In the genomic region with DNA sequence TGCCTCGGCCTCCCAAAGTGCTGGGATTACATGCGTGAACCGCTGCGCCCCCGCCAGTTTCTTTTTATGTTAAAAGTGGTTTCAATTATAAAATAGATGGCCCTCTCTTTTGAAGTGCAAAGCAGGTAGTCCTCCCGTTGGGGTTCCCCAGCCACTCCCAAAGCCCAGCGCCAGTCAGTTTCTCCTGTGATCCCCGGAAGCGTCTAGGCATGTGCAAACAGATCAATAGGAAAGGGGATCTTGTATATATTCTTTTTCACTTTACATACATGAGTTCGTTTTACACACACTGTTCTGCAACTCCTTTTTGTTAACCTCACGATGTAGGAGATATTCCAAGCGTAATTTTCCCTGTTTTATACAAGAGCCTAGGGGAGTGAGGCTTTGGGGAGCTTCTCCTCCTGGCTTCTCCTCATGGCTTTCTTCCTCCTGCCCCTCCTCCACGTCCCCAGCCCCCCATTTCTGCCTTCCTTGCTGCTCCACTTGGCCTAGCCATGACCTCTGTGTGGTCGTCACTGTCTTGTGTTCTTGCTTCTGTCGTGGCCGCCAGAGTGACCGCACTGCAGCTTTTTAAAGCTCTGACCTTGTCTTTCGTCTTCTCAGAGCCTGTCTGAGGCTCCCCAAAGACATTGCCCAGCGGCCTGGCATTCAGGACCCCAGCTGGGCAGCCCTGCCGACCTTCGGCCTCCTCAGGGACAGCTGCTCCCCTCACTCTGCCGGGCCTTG, we compare ENCODE assay signal across 12 cellular contexts. TPM values are rescaled to one million over a fixed set of nuclear protein-coding genes. Genes with fewer than 3 reads are reported as not detected.
"Had no signal": no experiment of that assay in that cellular context is flagged by ENCODE, and none has a peak within 500 bp of the region (broad histone marks: within the 10 kb centered on the region; RNA-seq: fewer than 3 reads in every experiment).

No MANE protein-coding gene starts in this region.

- H3K4me1 Mint-ChIP-seq: activated CD8-positive, alpha-beta memory T cell treated with anti-CD3 and anti-CD28 coated beads, Interleukin-2, amount 10 ng/mL, durations not matched to agents 7 days and 5 days; activated naive CD4-positive, alpha-beta T cell treated with anti-CD3 and anti-CD28 coated beads, Interleukin-2, amount 50 U/mL, for 24 hours had no signal

- H3K4me3 Mint-ChIP-seq: activated CD8-positive, alpha-beta memory T cell treated with anti-CD3 and anti-CD28 coated beads, Interleukin-2, amount 10 ng/mL, durations not matched to agents 7 days and 5 days; activated naive CD4-positive, alpha-beta T cell treated with anti-CD3 and anti-CD28 coated beads, Interleukin-2, amount 50 U/mL, for 24 hours; activated T-cell treated with anti-CD3 and anti-CD28 coated beads, Interleukin-2, amount 50 U/mL, for 24 hours; stimulated activated memory B cell treated with anti-CD40 and anti-IgM and Interleukin-4, amounts not matched to agents 10 μg/mL and 1 μg/mL and 100 μg/mL, for 72 hours; T-helper 17 cell had no signal

- H3K27ac Mint-ChIP-seq: activated CD8-positive, alpha-beta memory T cell treated with anti-CD3 and anti-CD28 coated beads, Interleukin-2, amount 10 ng/mL, durations not matched to agents 7 days and 5 days; activated naive CD4-positive, alpha-beta T cell treated with anti-CD3 and anti-CD28 coated beads, Interleukin-2, amount 50 U/mL, for 24 hours; activated T-cell treated with anti-CD3 and anti-CD28 coated beads, Interleukin-2, amount 50 U/mL, for 24 hours; stimulated activated memory B cell treated with anti-CD40 and anti-IgM and Interleukin-4, amounts not matched to agents 10 μg/mL and 1 μg/mL and 100 μg/mL, for 72 hours; T-helper 17 cell had no signal

- H3K27ac ChIP-seq: esophagus muscularis mucosa, tibial nerve had no signal

- H3K36me3 Mint-ChIP-seq: activated CD8-positive, alpha-beta memory T cell treated with anti-CD3 and anti-CD28 coated beads, Interleukin-2, amount 10 ng/mL, durations not matched to agents 7 days and 5 days; activated naive CD4-positive, alpha-beta T cell treated with anti-CD3 and anti-CD28 coated beads, Interleukin-2, amount 50 U/mL, for 24 hours; stimulated activated memory B cell treated with anti-CD40 and anti-IgM and Interleukin-4, amounts not matched to agents 10 μg/mL and 1 μg/mL and 100 μg/mL, for 72 hours had no signal

- DNase-seq: activated CD4-positive, alpha-beta T cell treated with anti-CD3 and anti-CD28 coated beads, Interleukin-2, amount 50 U/mL, for 4 hours; activated CD4-positive, CD25-positive, alpha-beta regulatory T cell; activated CD8-positive, alpha-beta memory T cell treated with anti-CD3 and anti-CD28 coated beads, Interleukin-2, amount 10 ng/mL, durations not matched to agents 7 days and 5 days; activated effector memory CD4-positive, alpha-beta T cell treated with Interleukin-2 at 50 U/mL for 16 hours; small intestine; T-helper 17 cell had no signal

- ATAC-seq: activated CD8-positive, alpha-beta memory T cell treated with anti-CD3 and anti-CD28 coated beads, Interleukin-2, amount 10 ng/mL, durations not matched to agents 7 days and 5 days; stimulated activated memory B cell treated with anti-CD40 and anti-IgM and Interleukin-4, amounts not matched to agents 10 μg/mL and 1 μg/mL and 100 μg/mL, for 72 hours; T-helper 17 cell had no signal

- H3K9me3 ChIP-seq: esophagus muscularis mucosa, tibial nerve had no signal

- H3K36me3 ChIP-seq: esophagus muscularis mucosa, tibial nerve had no signal

- H3K9me3 Mint-ChIP-seq: activated naive CD4-positive, alpha-beta T cell treated with anti-CD3 and anti-CD28 coated beads, Interleukin-2, amount 50 U/mL, for 24 hours; activated T-cell treated with anti-CD3 and anti-CD28 coated beads, Interleukin-2, amount 50 U/mL, for 24 hours had no signal

RNA-seq across cellular contexts. Expression of a gene that starts 16.1 kb away (rescaled TPM):
- total RNA-seq: activated CD8-positive, alpha-beta memory T cell treated with anti-CD3 and anti-CD28 coated beads, Interleukin-2, amount 10 ng/mL, durations not matched to agents 7 days and 5 days; fibroblast of villous mesenchyme; tibial nerve had no signal
